In the genomic region with DNA sequence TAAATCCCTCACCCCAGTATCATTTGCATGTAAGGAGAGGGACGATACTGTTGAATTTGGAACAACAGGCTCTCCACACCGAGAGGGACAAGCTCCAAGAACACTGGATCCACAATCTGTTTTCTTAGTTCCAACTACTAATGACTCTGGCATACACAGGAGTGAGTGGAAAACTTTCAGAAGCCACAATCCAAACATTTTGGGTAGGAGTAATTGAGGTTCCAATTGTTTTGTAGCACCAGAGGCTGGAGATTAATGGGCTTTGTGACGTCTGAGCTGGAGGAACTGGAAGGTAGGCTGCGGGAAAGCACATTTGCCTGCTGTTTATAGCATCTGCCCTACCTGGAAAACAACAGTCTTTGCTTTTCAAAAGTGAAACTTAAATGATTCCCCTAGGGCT, we compare ENCODE assay signal across 1 cellular context.
TF ChIP-seq lines count a peak whose summit lies in the region.

No MANE protein-coding gene starts in this region.

TF ChIP-seq in GM23338, 12 proteins besides CTCF, POLR2A, EP300 and RAD21 (continued from another document):
- TF ChIP-seq, protein P1, sequence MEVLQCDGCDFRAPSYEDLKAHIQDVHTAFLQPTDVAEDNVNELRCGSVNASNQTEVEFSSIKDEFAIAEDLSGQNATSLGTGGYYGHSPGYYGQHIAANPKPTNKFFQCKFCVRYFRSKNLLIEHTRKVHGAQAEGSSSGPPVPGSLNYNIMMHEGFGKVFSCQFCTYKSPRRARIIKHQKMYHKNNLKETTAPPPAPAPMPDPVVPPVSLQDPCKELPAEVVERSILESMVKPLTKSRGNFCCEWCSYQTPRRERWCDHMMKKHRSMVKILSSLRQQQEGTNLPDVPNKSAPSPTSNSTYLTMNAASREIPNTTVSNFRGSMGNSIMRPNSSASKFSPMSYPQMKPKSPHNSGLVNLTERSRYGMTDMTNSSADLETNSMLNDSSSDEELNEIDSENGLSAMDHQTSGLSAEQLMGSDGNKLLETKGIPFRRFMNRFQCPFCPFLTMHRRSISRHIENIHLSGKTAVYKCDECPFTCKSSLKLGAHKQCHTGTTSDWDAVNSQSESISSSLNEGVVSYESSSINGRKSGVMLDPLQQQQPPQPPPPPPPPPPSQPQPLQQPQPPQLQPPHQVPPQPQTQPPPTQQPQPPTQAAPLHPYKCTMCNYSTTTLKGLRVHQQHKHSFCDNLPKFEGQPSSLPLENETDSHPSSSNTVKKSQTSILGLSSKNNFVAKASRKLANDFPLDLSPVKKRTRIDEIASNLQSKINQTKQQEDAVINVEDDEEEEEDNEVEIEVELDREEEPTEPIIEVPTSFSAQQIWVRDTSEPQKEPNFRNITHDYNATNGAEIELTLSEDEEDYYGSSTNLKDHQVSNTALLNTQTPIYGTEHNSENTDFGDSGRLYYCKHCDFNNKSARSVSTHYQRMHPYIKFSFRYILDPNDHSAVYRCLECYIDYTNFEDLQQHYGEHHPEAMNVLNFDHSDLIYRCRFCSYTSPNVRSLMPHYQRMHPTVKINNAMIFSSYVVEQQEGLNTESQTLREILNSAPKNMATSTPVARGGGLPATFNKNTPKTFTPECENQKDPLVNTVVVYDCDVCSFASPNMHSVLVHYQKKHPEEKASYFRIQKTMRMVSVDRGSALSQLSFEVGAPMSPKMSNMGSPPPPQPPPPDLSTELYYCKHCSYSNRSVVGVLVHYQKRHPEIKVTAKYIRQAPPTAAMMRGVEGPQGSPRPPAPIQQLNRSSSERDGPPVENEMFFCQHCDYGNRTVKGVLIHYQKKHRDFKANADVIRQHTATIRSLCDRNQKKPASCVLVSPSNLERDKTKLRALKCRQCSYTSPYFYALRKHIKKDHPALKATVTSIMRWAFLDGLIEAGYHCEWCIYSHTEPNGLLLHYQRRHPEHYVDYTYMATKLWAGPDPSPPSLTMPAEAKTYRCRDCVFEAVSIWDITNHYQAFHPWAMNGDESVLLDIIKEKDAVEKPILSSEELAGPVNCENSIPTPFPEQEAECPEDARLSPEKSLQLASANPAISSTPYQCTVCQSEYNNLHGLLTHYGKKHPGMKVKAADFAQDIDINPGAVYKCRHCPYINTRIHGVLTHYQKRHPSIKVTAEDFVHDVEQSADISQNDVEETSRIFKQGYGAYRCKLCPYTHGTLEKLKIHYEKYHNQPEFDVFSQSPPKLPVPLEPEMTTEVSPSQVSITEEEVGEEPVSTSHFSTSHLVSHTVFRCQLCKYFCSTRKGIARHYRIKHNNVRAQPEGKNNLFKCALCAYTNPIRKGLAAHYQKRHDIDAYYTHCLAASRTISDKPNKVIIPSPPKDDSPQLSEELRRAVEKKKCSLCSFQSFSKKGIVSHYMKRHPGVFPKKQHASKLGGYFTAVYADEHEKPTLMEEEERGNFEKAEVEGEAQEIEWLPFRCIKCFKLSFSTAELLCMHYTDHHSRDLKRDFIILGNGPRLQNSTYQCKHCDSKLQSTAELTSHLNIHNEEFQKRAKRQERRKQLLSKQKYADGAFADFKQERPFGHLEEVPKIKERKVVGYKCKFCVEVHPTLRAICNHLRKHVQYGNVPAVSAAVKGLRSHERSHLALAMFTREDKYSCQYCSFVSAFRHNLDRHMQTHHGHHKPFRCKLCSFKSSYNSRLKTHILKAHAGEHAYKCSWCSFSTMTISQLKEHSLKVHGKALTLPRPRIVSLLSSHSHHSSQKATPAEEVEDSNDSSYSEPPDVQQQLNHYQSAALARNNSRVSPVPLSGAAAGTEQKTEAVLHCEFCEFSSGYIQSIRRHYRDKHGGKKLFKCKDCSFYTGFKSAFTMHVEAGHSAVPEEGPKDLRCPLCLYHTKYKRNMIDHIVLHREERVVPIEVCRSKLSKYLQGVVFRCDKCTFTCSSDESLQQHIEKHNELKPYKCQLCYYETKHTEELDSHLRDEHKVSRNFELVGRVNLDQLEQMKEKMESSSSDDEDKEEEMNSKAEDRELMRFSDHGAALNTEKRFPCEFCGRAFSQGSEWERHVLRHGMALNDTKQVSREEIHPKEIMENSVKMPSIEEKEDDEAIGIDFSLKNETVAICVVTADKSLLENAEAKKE (CRISPR knock-in tag; IDR thresholded peaks at IDR 0.05) = no peak
- TF ChIP-seq ZNF114 (CRISPR knock-in tag; IDR thresholded peaks at IDR 0.05) = no peak
- no peak for TF ChIP-seq POLR2AphosphoS5 (IDR thresholded peaks at IDR 0.05; ENCODE audit: low read depth)
- TF ChIP-seq, protein P2, sequence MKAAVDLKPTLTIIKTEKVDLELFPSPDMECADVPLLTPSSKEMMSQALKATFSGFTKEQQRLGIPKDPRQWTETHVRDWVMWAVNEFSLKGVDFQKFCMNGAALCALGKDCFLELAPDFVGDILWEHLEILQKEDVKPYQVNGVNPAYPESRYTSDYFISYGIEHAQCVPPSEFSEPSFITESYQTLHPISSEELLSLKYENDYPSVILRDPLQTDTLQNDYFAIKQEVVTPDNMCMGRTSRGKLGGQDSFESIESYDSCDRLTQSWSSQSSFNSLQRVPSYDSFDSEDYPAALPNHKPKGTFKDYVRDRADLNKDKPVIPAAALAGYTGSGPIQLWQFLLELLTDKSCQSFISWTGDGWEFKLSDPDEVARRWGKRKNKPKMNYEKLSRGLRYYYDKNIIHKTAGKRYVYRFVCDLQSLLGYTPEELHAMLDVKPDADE (IDR thresholded peaks at IDR 0.05) = no peak
- TF ChIP-seq, protein P3, sequence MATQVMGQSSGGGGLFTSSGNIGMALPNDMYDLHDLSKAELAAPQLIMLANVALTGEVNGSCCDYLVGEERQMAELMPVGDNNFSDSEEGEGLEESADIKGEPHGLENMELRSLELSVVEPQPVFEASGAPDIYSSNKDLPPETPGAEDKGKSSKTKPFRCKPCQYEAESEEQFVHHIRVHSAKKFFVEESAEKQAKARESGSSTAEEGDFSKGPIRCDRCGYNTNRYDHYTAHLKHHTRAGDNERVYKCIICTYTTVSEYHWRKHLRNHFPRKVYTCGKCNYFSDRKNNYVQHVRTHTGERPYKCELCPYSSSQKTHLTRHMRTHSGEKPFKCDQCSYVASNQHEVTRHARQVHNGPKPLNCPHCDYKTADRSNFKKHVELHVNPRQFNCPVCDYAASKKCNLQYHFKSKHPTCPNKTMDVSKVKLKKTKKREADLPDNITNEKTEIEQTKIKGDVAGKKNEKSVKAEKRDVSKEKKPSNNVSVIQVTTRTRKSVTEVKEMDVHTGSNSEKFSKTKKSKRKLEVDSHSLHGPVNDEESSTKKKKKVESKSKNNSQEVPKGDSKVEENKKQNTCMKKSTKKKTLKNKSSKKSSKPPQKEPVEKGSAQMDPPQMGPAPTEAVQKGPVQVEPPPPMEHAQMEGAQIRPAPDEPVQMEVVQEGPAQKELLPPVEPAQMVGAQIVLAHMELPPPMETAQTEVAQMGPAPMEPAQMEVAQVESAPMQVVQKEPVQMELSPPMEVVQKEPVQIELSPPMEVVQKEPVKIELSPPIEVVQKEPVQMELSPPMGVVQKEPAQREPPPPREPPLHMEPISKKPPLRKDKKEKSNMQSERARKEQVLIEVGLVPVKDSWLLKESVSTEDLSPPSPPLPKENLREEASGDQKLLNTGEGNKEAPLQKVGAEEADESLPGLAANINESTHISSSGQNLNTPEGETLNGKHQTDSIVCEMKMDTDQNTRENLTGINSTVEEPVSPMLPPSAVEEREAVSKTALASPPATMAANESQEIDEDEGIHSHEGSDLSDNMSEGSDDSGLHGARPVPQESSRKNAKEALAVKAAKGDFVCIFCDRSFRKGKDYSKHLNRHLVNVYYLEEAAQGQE (IDR thresholded peaks at IDR 0.05; ENCODE audit: unreplicated experiment) = no peak
